18 cellular contexts compared by ENCODE assay signal in genomic region chr2:120477831-120478481, GRCh38.
"Had no signal": no experiment of that assay in that cellular context is flagged by ENCODE, and none has a peak within 500 bp of the region (broad histone marks: within the 10 kb centered on the region; RNA-seq: fewer than 3 reads in every experiment).

No MANE protein-coding gene starts in this region.

- H3K27ac ChIP-seq: dorsolateral prefrontal cortex, epithelial cell of prostate, gastrocnemius medialis, neutrophil, parathyroid adenoma, suprapubic skin, transverse colon, vagina had no signal

- H3K79me2 ChIP-seq: parathyroid adenoma had no signal

- H3K9me3 ChIP-seq: gastrocnemius medialis, mucosa of descending colon, neutrophil, suprapubic skin, transverse colon, vagina had no signal

- DNase-seq: effector CD4-positive, alpha-beta T cell; foreskin fibroblast; gastrocnemius medialis; mucosa of descending colon; naive B cell; stimulated activated naive B cell treated with anti-CD40 and anti-IgM and Interleukin-4, amounts not matched to agents 10 μg/mL and 1 μg/mL and 100 μg/mL, for 72 hours; stimulated activated naive CD8-positive, alpha-beta T cell treated with anti-CD3 and anti-CD28 coated beads, Interleukin-15, amount 100 ng/mL, for 72 hours; transverse colon had no signal

- H3K27me3 ChIP-seq: dorsolateral prefrontal cortex, gastrocnemius medialis, neutrophil, suprapubic skin, transverse colon, vagina had no signal

- H3K36me3 ChIP-seq: gastrocnemius medialis, neutrophil, suprapubic skin, transverse colon, vagina had no signal

- H2AFZ ChIP-seq: parathyroid adenoma had no signal

- H3K4me3 ChIP-seq: dorsolateral prefrontal cortex, gastrocnemius medialis, lung, mucosa of descending colon, suprapubic skin, transverse colon, vagina had no signal

- ATAC-seq: esophagus mucosa; mucosa of descending colon; natural killer cell treated with Interleukin-12 subunit alpha and Interleukin-12 subunit beta and Interleukin-15 and Interleukin-18, amount 100 ng/mL, for 72 hours; sciatic nerve; stimulated activated naive B cell treated with anti-CD40 and anti-IgM and Interleukin-4, amounts not matched to agents 10 μg/mL and 1 μg/mL and 100 μg/mL, for 72 hours; stimulated activated naive CD8-positive, alpha-beta T cell treated with anti-CD3 and anti-CD28 coated beads, Interleukin-15, amount 100 ng/mL, for 72 hours had no signal

- H3K4me1 ChIP-seq: gastrocnemius medialis, parathyroid adenoma, transverse colon had no signal
